In genomic region chr15:78739996-78740903, GRCh38 we compare ENCODE assay signal across 8 cellular contexts.
DNase-seq lines count a peak whose midpoint lies in the region; ATAC-seq, FAIRE-seq and TF ChIP-seq lines count a peak whose summit lies in the region.

No MANE protein-coding gene starts in this region.

- H3K9me1 ChIP-seq in keratinocyte (ENCODE audit: control insufficient read depth, extremely low read depth, insufficient read depth, low read length), result no peaks in the 10 kb centered on the region

- H3K9me3 Mint-ChIP-seq in activated naive CD8-positive, alpha-beta T cell treated with anti-CD3 and anti-CD28 coated beads, Interleukin-2, amount 50 U/mL, for 24 hours, result no peaks in the 10 kb centered on the region

- H3K27ac ChIP-seq in Panc1 (ENCODE audit: low read length) (no peak overlapping the region), keratinocyte (ENCODE audit: control insufficient read depth, insufficient read depth, low read length) (no peak overlapping the region)

- peak overlapping the region; percentile 82 for H2AFZ ChIP-seq in keratinocyte (ENCODE audit: control insufficient read depth, low read length)

- no peaks in the 10 kb centered on the region for H3K36me3 Mint-ChIP-seq in activated naive CD8-positive, alpha-beta T cell treated with anti-CD3 and anti-CD28 coated beads, Interleukin-2, amount 50 U/mL, for 24 hours (ENCODE audit: low read depth)

- BruUV-seq in Panc1 (replicated peaks; lab: Mats Ljungman, UMichigan), result no TSS peak

- no peak overlapping the region for H3K4me3 Mint-ChIP-seq in activated naive CD8-positive, alpha-beta T cell treated with anti-CD3 and anti-CD28 coated beads, Interleukin-2, amount 50 U/mL, for 24 hours

- H3K36me3 ChIP-seq in Panc1 (ENCODE audit: control insufficient read depth, insufficient read depth, low read length), result no peaks in the 10 kb centered on the region
- H3K36me3 ChIP-seq in keratinocyte (ENCODE audit: control insufficient read depth in 2 of 2, extremely low read depth in 1 of 2, insufficient read depth in 2 of 2, low read length in 2 of 2), result no peaks in the 10 kb centered on the region

- no peak overlapping the region for H3K9ac ChIP-seq in keratinocyte (ENCODE audit: control insufficient read depth, extremely low read depth, insufficient read depth, low read length)

- H3K4me1 ChIP-seq in Panc1 (ENCODE audit: control insufficient read depth, insufficient read depth, low read length), result peaks cover 2% of the 10 kb centered on the region; the same call in 1 of the 2 replicates
- peaks cover 2% of the 10 kb centered on the region for H3K4me1 ChIP-seq in keratinocyte (ENCODE audit: control insufficient read depth, extremely low read depth, insufficient read depth, low read length)

- H3K27ac Mint-ChIP-seq in activated naive CD8-positive, alpha-beta T cell treated with anti-CD3 and anti-CD28 coated beads, Interleukin-2, amount 50 U/mL, for 24 hours, result no peak overlapping the region

- H4K20me1 ChIP-seq in keratinocyte (ENCODE audit: control insufficient read depth, extremely low read depth, insufficient read depth, low read length), result no peaks in the 10 kb centered on the region

- peak; percentile 69 for FAIRE-seq in keratinocyte (lab: Jason Lieb, UNC)

- ATAC-seq in HG02938 (IDR thresholded peaks at IDR 0.05; ENCODE audit: unreplicated experiment) (peak; percentile 59), Panc1 (peak; percentile 90), HG02970 (IDR thresholded peaks at IDR 0.05; ENCODE audit: low FRiP score, unreplicated experiment) (no peak), GM21737 (IDR thresholded peaks at IDR 0.05; ENCODE audit: unreplicated experiment) (no peak)
- peak; percentile 70 for ATAC-seq in activated naive CD8-positive, alpha-beta T cell treated with anti-CD3 and anti-CD28 coated beads, Interleukin-2, amount 50 U/mL, for 24 hours

- DNase-seq in DMS53 (lab: John Stamatoyannopoulos, UW) (peak; percentile 89), Panc1 (ENCODE audit: low read depth, low spot score) (no peak), keratinocyte (ENCODE audit: low read depth, low spot score) (no peak)
- DNase-seq in activated naive CD8-positive, alpha-beta T cell treated with anti-CD3 and anti-CD28 coated beads, Interleukin-2, amount 50 U/mL, for 24 hours, result peak; percentile 75
- DNase-seq in stimulated activated naive CD4-positive, alpha-beta T cell treated with Interleukin-2 at 50 U/mL for 16 hours (lab: John Stamatoyannopoulos, UW), result peak; percentile 16

- TF ChIP-seq CTCF in Panc1 (IDR thresholded peaks at IDR 0.05), result peak; percentile 79
- TF ChIP-seq CTCF in keratinocyte (optimal IDR thresholded peaks at IDR 0.05 in 1 of 3, IDR thresholded peaks at IDR 0.05 in 1 of 3, conservative IDR thresholded peaks at IDR 0.05 in 1 of 3; ENCODE audit: extremely low read depth in 1 of 3, insufficient read depth in 2 of 3, low read length in 3 of 3), result peak; percentile 51 to 88 (median 59)

- in situ Hi-C loops in Panc1 (cut with HindIII; ENCODE audit: low pct_unique_long_range_greater_than_20kb, low sequenced_read_pairs), result no loop called here

- H3K4me2 ChIP-seq in keratinocyte (ENCODE audit: control insufficient read depth, extremely low read depth, insufficient read depth, low read depth, low read length), result no peak overlapping the region

- H3K4me1 Mint-ChIP-seq in activated naive CD8-positive, alpha-beta T cell treated with anti-CD3 and anti-CD28 coated beads, Interleukin-2, amount 50 U/mL, for 24 hours, result peaks cover 1% of the 10 kb centered on the region

- no peaks in the 10 kb centered on the region for H3K27me3 ChIP-seq in Panc1 (ENCODE audit: control insufficient read depth, insufficient read depth, low read length)
- H3K27me3 ChIP-seq in keratinocyte (ENCODE audit: control insufficient read depth, extremely low read depth, insufficient read depth, low read length), result no peaks in the 10 kb centered on the region

- dilution Hi-C loops in keratinocyte (cut with MboI; ENCODE audit: extremely low pct_ligation_motif_present, low sequenced_read_pairs), result no loop called here

- CTCF ChIA-PET in Panc1 (lab: Charles Lee), result interaction anchor here (0.6 to 1.4 kb wide), 3 partner anchors 11 to 39 kb away, joined by 4 to 7 read pairs (median 4); no protein-coding TSS in a partner anchor

- H3K9me3 ChIP-seq in Panc1 (ENCODE audit: control insufficient read depth, insufficient read depth, low read depth, low read length) (no peaks in the 10 kb centered on the region), keratinocyte (ENCODE audit: control insufficient read depth, low read depth, low read length) (no peaks in the 10 kb centered on the region)

- POLR2A ChIA-PET in Panc1 (lab: Charles Lee), result no interaction called here

- intact Hi-C loops in Panc1 (cut with micrococcal nuclease; ENCODE audit: unreplicated experiment), result no loop called here

- H3K4me3 ChIP-seq in Panc1 (ENCODE audit: low read depth in 2 of 2, low read length in 2 of 2) (no peak overlapping the region), keratinocyte (ENCODE audit: control insufficient read depth in 2 of 3, extremely low read depth in 1 of 3, insufficient read depth in 2 of 3, low read depth in 1 of 3, low read length in 3 of 3) (no peak overlapping the region)

- no peaks in the 10 kb centered on the region for H3K79me2 ChIP-seq in keratinocyte (ENCODE audit: control insufficient read depth, insufficient read depth, low read length)

- H3K27me3 Mint-ChIP-seq in activated naive CD8-positive, alpha-beta T cell treated with anti-CD3 and anti-CD28 coated beads, Interleukin-2, amount 50 U/mL, for 24 hours, result peaks cover 5% of the 10 kb centered on the region

Comparison
In these comparisons a context has a peak if more than half of its experiments do, and no peak if none do; other contexts are left out.
1. DNase-seq: peak in DMS53 (single experiment), activated naive CD8-positive, alpha-beta T cell treated with anti-CD3 and anti-CD28 coated beads, Interleukin-2, amount 50 U/mL, for 24 hours (single experiment) and stimulated activated naive CD4-positive, alpha-beta T cell treated with Interleukin-2 at 50 U/mL for 16 hours (single experiment); none in Panc1 (single experiment) and keratinocyte (single experiment).
2. ATAC-seq: peak in HG02938 (single experiment), Panc1 (single experiment) and activated naive CD8-positive, alpha-beta T cell treated with anti-CD3 and anti-CD28 coated beads, Interleukin-2, amount 50 U/mL, for 24 hours (single experiment); none in HG02970 (single experiment) and GM21737 (single experiment).